In the genomic region with DNA sequence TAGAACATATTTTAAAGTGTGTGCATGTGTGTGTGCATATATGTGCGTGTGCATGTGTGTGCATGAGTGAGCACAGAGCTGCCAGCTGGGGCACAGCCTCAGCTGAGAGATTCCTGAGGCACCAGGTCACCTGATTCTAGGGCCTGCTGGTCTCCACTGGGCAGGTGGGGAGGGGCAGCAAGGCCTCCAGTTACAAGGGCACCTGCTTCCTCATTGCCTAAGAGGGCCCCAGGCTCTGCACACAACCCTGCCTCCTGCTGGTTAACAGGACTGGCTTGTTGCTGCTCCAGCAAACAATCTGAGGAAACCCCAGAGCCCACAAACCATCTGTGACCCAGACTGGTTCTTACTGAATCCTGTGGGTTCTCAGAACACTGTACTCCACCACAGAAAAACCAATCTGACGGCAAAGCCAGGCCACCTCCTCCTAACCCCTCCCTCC, we compare ENCODE assay signal across 8 cellular contexts. TPM values are rescaled to one million over a fixed set of nuclear protein-coding genes. Genes with fewer than 3 reads are reported as not detected.
DNase-seq lines count a peak whose midpoint lies in the region; ATAC-seq and TF ChIP-seq lines count a peak whose summit lies in the region.

No MANE protein-coding gene starts in this region.

- no peaks in the 10 kb centered on the region for H3K9me3 ChIP-seq in CD4-positive, CD25-positive, alpha-beta regulatory T cell (ENCODE audit: control insufficient read depth in 2 of 2, low read length in 2 of 2)

- CTCF ChIA-PET in activated CD4-positive, alpha-beta T cell treated with anti-CD3 and anti-CD28 coated beads for 36 hours (lab: Charles Lee): interaction anchor here (0.7 to 4.1 kb wide), 8 partner anchors 8 to 283 kb away, joined by 3 to 24 read pairs (median 3); no protein-coding TSS in a partner anchor

- H3K4me1 ChIP-seq in CD4-positive, CD25-positive, alpha-beta regulatory T cell (ENCODE audit: control insufficient read depth, insufficient read depth, low read length, poor library complexity, severe bottlenecking): peaks cover 14% of the 10 kb centered on the region

- peaks cover 5% of the 10 kb centered on the region for H3K27me3 Mint-ChIP-seq in CD4-positive, CD25-positive, alpha-beta regulatory T cell
- H3K27me3 Mint-ChIP-seq in activated CD4-positive, alpha-beta T cell treated with anti-CD3 and anti-CD28 coated beads for 36 hours: no peaks in the 10 kb centered on the region
- H3K27me3 Mint-ChIP-seq in neural crest cell (ENCODE audit: low read depth): no peaks in the 10 kb centered on the region

- ATAC-seq in CD4-positive, CD25-positive, alpha-beta regulatory T cell (ENCODE audit: low read depth in 2 of 2): peak; percentile 84 to 85
- ATAC-seq in GM19351 (IDR thresholded peaks at IDR 0.05; ENCODE audit: unreplicated experiment) (peak; percentile 82), HG03196 (IDR thresholded peaks at IDR 0.05; ENCODE audit: unreplicated experiment) (peak; percentile 68)
- peak; percentile 82 for ATAC-seq in activated CD4-positive, alpha-beta T cell treated with anti-CD3 and anti-CD28 coated beads for 36 hours

- H3K36me3 Mint-ChIP-seq in CD4-positive, CD25-positive, alpha-beta regulatory T cell: no peaks in the 10 kb centered on the region
- peaks cover 2% of the 10 kb centered on the region for H3K36me3 Mint-ChIP-seq in activated CD4-positive, alpha-beta T cell treated with anti-CD3 and anti-CD28 coated beads for 36 hours (ENCODE audit: low read depth)
- H3K36me3 Mint-ChIP-seq in neural crest cell (ENCODE audit: low read depth): no peaks in the 10 kb centered on the region

- peak; percentile 56 for TF ChIP-seq CTCF in neural crest cell (conservative IDR thresholded peaks at IDR 0.05)

- no peaks in the 10 kb centered on the region for H3K27me3 ChIP-seq in CD4-positive, CD25-positive, alpha-beta regulatory T cell (ENCODE audit: control insufficient read depth, insufficient read depth, low read length)

- peak; percentile 44 to 89 (median 79) for DNase-seq in CD4-positive, CD25-positive, alpha-beta regulatory T cell
- DNase-seq in NCI-H2227 (lab: John Stamatoyannopoulos, UW; ENCODE audit: unreplicated experiment) (peak; percentile 72), neural crest cell (ENCODE audit: low read depth, low spot score) (no peak), superior temporal gyrus (ENCODE audit: extremely low spot score) (no peak)
- DNase-seq in activated CD4-positive, alpha-beta T cell treated with anti-CD3 and anti-CD28 coated beads for 36 hours: peak; percentile 78
- DNase-seq in effector CD4-positive, alpha-beta T cell: peak; percentile 37

- H3K4me1 Mint-ChIP-seq in CD4-positive, CD25-positive, alpha-beta regulatory T cell: peaks cover 7 to 29% (median 15%) of the 10 kb centered on the region in 4 donors
- H3K4me1 Mint-ChIP-seq in activated CD4-positive, alpha-beta T cell treated with anti-CD3 and anti-CD28 coated beads for 36 hours: peaks cover 23% of the 10 kb centered on the region
- H3K4me1 Mint-ChIP-seq in neural crest cell: peaks cover 3% of the 10 kb centered on the region

- no peak overlapping the region for H3K4me3 ChIP-seq in CD4-positive, CD25-positive, alpha-beta regulatory T cell (ENCODE audit: low read depth, low read length)

- no peaks in the 10 kb centered on the region for H3K9me3 Mint-ChIP-seq in CD4-positive, CD25-positive, alpha-beta regulatory T cell
- H3K9me3 Mint-ChIP-seq in activated CD4-positive, alpha-beta T cell treated with anti-CD3 and anti-CD28 coated beads for 36 hours (ENCODE audit: low read depth): no peaks in the 10 kb centered on the region
- H3K9me3 Mint-ChIP-seq in neural crest cell: no peaks in the 10 kb centered on the region

- peak overlapping the region in 1 of 4 donors; percentile 32 for H3K4me3 Mint-ChIP-seq in CD4-positive, CD25-positive, alpha-beta regulatory T cell
- H3K4me3 Mint-ChIP-seq in activated CD4-positive, alpha-beta T cell treated with anti-CD3 and anti-CD28 coated beads for 36 hours: no peak overlapping the region
- no peak overlapping the region for H3K4me3 Mint-ChIP-seq in neural crest cell

- H3K27ac Mint-ChIP-seq in CD4-positive, CD25-positive, alpha-beta regulatory T cell: peak overlapping the region in 1 of 3 donors; percentile 53
- no peak overlapping the region for H3K27ac Mint-ChIP-seq in activated CD4-positive, alpha-beta T cell treated with anti-CD3 and anti-CD28 coated beads for 36 hours
- no peak overlapping the region for H3K27ac Mint-ChIP-seq in neural crest cell (ENCODE audit: unreplicated experiment)

- POLR2A ChIA-PET in activated CD4-positive, alpha-beta T cell treated with anti-CD3 and anti-CD28 coated beads for 36 hours (lab: Charles Lee): interaction anchor here (0.6 kb wide), 1 partner anchor 252 kb away, joined by 3 read pairs; no protein-coding TSS in a partner anchor

- no peaks in the 10 kb centered on the region for H3K36me3 ChIP-seq in CD4-positive, CD25-positive, alpha-beta regulatory T cell (ENCODE audit: control insufficient read depth, insufficient read depth, low read length)

- H3K27ac ChIP-seq in CD4-positive, CD25-positive, alpha-beta regulatory T cell (ENCODE audit: insufficient read depth, low read length, poor library complexity, severe bottlenecking): no peak overlapping the region

- intact Hi-C loops in activated CD4-positive, alpha-beta T cell treated with anti-CD3 and anti-CD28 coated beads for 36 hours (cut with DNase I, micrococcal nuclease): no loop called here

RNA-seq across cellular contexts. Expression of gene UBE2J1, which starts 22.9 kb away (rescaled TPM):
- total RNA-seq in CD4-positive, CD25-positive, alpha-beta regulatory T cell: 30.0 TPM
- polyA plus RNA-seq in CD4-positive, CD25-positive, alpha-beta regulatory T cell: 10 to 100 TPM; 33.8 to 50.6 (median 35.1) TPM
- total RNA-seq in activated CD4-positive, alpha-beta T cell treated with anti-CD3 and anti-CD28 coated beads for 36 hours: 10 to 100 TPM; 18.7 to 21.7 TPM
- total RNA-seq in neural crest cell: 34.1 and 36.8 TPM in 2 replicates

RNA-seq across cellular contexts. Expression of gene RRAGD, which starts 36.6 kb away (rescaled TPM):
- total RNA-seq in CD4-positive, CD25-positive, alpha-beta regulatory T cell: 1.7 TPM
- under 1 TPM; 0.17 to 0.99 (median 0.62) TPM for polyA plus RNA-seq in CD4-positive, CD25-positive, alpha-beta regulatory T cell
- total RNA-seq in activated CD4-positive, alpha-beta T cell treated with anti-CD3 and anti-CD28 coated beads for 36 hours: 10 to 100 TPM; 19.6 to 20.1 TPM
- total RNA-seq in neural crest cell: 12.8 and 14.0 TPM in 2 replicates

RNA-seq across cellular contexts. Expression of gene ANKRD6, which starts 57.5 kb away (rescaled TPM):
- total RNA-seq in CD4-positive, CD25-positive, alpha-beta regulatory T cell: 6.0 TPM
- polyA plus RNA-seq in CD4-positive, CD25-positive, alpha-beta regulatory T cell: 1 to 10 TPM in 3 of 4 donors, under 1 TPM in 1; 0.54 to 2.1 (median 1.2) TPM
- total RNA-seq in activated CD4-positive, alpha-beta T cell treated with anti-CD3 and anti-CD28 coated beads for 36 hours: 1 to 10 TPM; 2.8 to 2.9 TPM
- 20.5 and 20.7 TPM in 2 replicates for total RNA-seq in neural crest cell

Comparison
In these comparisons a context has a peak if more than half of its experiments do, and no peak if none do; other contexts are left out.
1. DNase-seq: peak in CD4-positive, CD25-positive, alpha-beta regulatory T cell (3 of 3), NCI-H2227 (single experiment), activated CD4-positive, alpha-beta T cell treated with anti-CD3 and anti-CD28 coated beads for 36 hours (single experiment) and effector CD4-positive, alpha-beta T cell (single experiment); none in neural crest cell (single experiment) and superior temporal gyrus (single experiment).
2. Peak in every context shown above with its lines, with median percentiles within 50 percentile points of each other: ATAC-seq.